1 cellular context compared by ENCODE assay signal in genomic region chr6:166712554-166713228, GRCh38.
TF ChIP-seq lines count a peak whose summit lies in the region.

No MANE protein-coding gene starts in this region.

TF ChIP-seq in HCT116, 20 proteins besides CTCF, POLR2A, EP300 and RAD21 (continued from another document):
- TF ChIP-seq, protein P1, sequence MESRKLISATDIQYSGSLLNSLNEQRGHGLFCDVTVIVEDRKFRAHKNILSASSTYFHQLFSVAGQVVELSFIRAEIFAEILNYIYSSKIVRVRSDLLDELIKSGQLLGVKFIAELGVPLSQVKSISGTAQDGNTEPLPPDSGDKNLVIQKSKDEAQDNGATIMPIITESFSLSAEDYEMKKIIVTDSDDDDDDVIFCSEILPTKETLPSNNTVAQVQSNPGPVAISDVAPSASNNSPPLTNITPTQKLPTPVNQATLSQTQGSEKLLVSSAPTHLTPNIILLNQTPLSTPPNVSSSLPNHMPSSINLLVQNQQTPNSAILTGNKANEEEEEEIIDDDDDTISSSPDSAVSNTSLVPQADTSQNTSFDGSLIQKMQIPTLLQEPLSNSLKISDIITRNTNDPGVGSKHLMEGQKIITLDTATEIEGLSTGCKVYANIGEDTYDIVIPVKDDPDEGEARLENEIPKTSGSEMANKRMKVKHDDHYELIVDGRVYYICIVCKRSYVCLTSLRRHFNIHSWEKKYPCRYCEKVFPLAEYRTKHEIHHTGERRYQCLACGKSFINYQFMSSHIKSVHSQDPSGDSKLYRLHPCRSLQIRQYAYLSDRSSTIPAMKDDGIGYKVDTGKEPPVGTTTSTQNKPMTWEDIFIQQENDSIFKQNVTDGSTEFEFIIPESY (IDR thresholded peaks at IDR 0.05; ENCODE audit: extremely low read depth, insufficient replicate concordance, low read length) = no peak
- TF ChIP-seq SRF (IDR thresholded peaks at IDR 0.05; ENCODE audit: low read depth) = no peak
